ENCODE assay signal across 24 cellular contexts in genomic region chr20:38098952-38099351, GRCh38.
DNase-seq lines count a peak whose midpoint lies in the region; ATAC-seq and TF ChIP-seq lines count a peak whose summit lies in the region.
"Had no signal": no experiment of that assay in that cellular context is flagged by ENCODE, and none has a peak within 500 bp of the region (broad histone marks: within the 10 kb centered on the region; RNA-seq: fewer than 3 reads in every experiment).

No MANE protein-coding gene starts in this region.

- no peak for ATAC-seq in HG03025 (IDR thresholded peaks at IDR 0.05; ENCODE audit: low FRiP score, unreplicated experiment)
- ATAC-seq in HG03045 (IDR thresholded peaks at IDR 0.05; ENCODE audit: unreplicated experiment), result no peak
- ATAC-seq in mucosa of descending colon, result no peak
- ATAC-seq: activated naive CD8-positive, alpha-beta T cell treated with anti-CD3 and anti-CD28 coated beads, Interleukin-2, amount 50 U/mL, for 24 hours; activated T-cell treated with anti-CD3 and anti-CD28 coated beads, Interleukin-2, amount 50 U/mL, for 4 hours; body of pancreas; left cardiac atrium; natural killer cell had no signal

- no peaks in the 10 kb centered on the region for H3K79me2 ChIP-seq in parathyroid adenoma

- TF ChIP-seq CTCF in epithelial cell of esophagus (IDR thresholded peaks at IDR 0.05; ENCODE audit: insufficient read depth, low read depth, low read length, missing control alignments) (no peak), parathyroid adenoma (IDR thresholded peaks at IDR 0.05) (no peak), mucosa of descending colon (IDR thresholded peaks at IDR 0.05) (no peak)

- no peaks in the 10 kb centered on the region for H3K9me3 ChIP-seq in parathyroid adenoma (ENCODE audit: control insufficient read depth, low read length)
- no peaks in the 10 kb centered on the region for H3K9me3 ChIP-seq in mucosa of descending colon
- H3K9me3 ChIP-seq: body of pancreas had no signal

- H3K27ac ChIP-seq in parathyroid adenoma, result no peak overlapping the region
- H3K27ac ChIP-seq: body of pancreas, tibial nerve, WERI-Rb-1 had no signal

- H3K36me3 ChIP-seq in parathyroid adenoma (ENCODE audit: control insufficient read depth, insufficient read depth, low read length) (no peaks in the 10 kb centered on the region), mucosa of descending colon (ENCODE audit: low read depth) (no peaks in the 10 kb centered on the region)
- H3K36me3 ChIP-seq: tibial nerve, WERI-Rb-1 had no signal

- no peak overlapping the region for H3K9ac ChIP-seq in parathyroid adenoma

- intact Hi-C loops in mucosa of descending colon (cut with DNase I, micrococcal nuclease), result no loop called here

- H3K4me3 ChIP-seq in epithelial cell of esophagus (ENCODE audit: low read length) (no peak overlapping the region), parathyroid adenoma (ENCODE audit: low read depth, low read length) (no peak overlapping the region), mucosa of descending colon (no peak overlapping the region)
- H3K4me3 ChIP-seq: body of pancreas, tibial nerve had no signal

- peak overlapping the region; percentile 51 for H2AFZ ChIP-seq in parathyroid adenoma

- DNase-seq in EH (ENCODE audit: low read depth) (peak; percentile 27), RPMI7951 (ENCODE audit: low read depth) (peak; percentile 33), epithelial cell of esophagus (ENCODE audit: low read depth) (peak; percentile 7), ecto neural progenitor cell (ENCODE audit: low spot score) (no peak), mucosa of descending colon (no peak)
- DNase-seq: activated CD4-positive, alpha-beta T cell treated with anti-CD3 and anti-CD28 coated beads, Interleukin-2, amount 50 U/mL, for 1 hour; activated gamma-delta T cell treated with Interleukin-2 at 50 U/mL for 16 hours; activated naive CD8-positive, alpha-beta T cell treated with anti-CD3 and anti-CD28 coated beads, Interleukin-2, amount 50 U/mL, for 24 hours; activated T-cell treated with anti-CD3 and anti-CD28 coated beads, Interleukin-2, amount 50 U/mL, for 4 hours; body of pancreas; foreskin fibroblast; GDM1; Karpas-422; left cardiac atrium; midbrain; natural killer cell; NCI-H446 treated with DMSO at 0.1 percent for 48 hours; occipital lobe; SHP77; WERI-Rb-1 had no signal

- H3K4me2 ChIP-seq in parathyroid adenoma (ENCODE audit: low read length), result no peak overlapping the region

- peaks cover 21% of the 10 kb centered on the region for H3K4me1 ChIP-seq in parathyroid adenoma
- no peaks in the 10 kb centered on the region for H3K4me1 ChIP-seq in mucosa of descending colon (ENCODE audit: low read depth)
- H3K4me1 ChIP-seq: body of pancreas had no signal

- no peaks in the 10 kb centered on the region for H3K27me3 ChIP-seq in parathyroid adenoma (ENCODE audit: control insufficient read depth, insufficient read depth, low read length)
- H3K27me3 ChIP-seq: body of pancreas, tibial nerve had no signal

Comparison
In these comparisons a context has a peak if more than half of its experiments do, and no peak if none do; other contexts are left out.
1. DNase-seq: peak in EH (single experiment), RPMI7951 (single experiment) and epithelial cell of esophagus (single experiment); none in ecto neural progenitor cell (single experiment) and mucosa of descending colon (0 of 3).